Comparison of ENCODE assay signal across 9 cellular contexts in the genomic region with DNA sequence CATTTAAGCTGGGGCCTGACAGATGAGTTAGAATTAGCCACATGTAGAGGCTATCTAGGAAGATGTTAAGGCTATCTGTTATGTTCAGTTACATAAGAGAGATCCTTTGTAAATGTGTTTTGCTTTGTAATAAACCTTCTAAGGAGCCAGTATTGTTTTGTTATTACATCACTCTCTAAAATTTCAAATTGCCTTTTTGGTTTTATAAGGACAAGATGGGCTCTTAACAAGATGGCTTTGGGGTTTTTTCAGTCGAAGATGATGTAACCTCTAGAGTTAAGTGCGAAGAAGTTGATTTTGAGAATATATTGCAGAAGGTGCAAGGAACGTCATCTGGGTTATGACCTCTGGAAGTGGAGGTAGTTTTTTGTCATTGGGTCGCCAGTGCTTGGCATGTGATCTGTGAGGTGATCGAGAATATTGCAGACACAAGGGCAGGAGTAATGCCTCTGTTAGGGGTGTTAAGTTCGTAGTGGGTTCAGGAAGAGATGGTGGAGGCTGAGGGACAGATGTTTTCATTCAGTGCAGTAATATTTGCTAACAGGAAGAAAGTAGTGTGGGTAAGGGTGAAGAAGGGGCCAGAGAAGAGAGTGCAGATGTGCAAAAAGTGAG. TPM values are rescaled to one million over a fixed set of nuclear protein-coding genes. Genes with fewer than 3 reads are reported as not detected.
DNase-seq lines count a peak whose midpoint lies in the region; ATAC-seq and TF ChIP-seq lines count a peak whose summit lies in the region.
"Had no signal": no experiment of that assay in that cellular context is flagged by ENCODE, and none has a peak within 500 bp of the region (broad histone marks: within the 10 kb centered on the region; RNA-seq: fewer than 3 reads in every experiment).

No MANE protein-coding gene starts in this region.

- DNase-seq in GF-D8 (lab: John Stamatoyannopoulos, UW) (peak; percentile 69), H7 (no peak), body of pancreas (no peak)
- DNase-seq in effector memory CD8-positive, alpha-beta T cell, result peak; percentile 27 to 42 (median 34)
- DNase-seq: foreskin melanocyte, mammary epithelial cell had no signal

- H3K4me1 ChIP-seq in Loucy (ENCODE audit: insufficient read depth, low read length, poor library complexity, severe bottlenecking) (peaks cover 37% of the 10 kb centered on the region), parathyroid adenoma (peaks cover 37% of the 10 kb centered on the region), body of pancreas (peaks cover 84% of the 10 kb centered on the region)

- no peak for TF ChIP-seq POLR2A in body of pancreas (IDR thresholded peaks at IDR 0.05)

- no peaks in the 10 kb centered on the region for H3K27me3 Mint-ChIP-seq in effector memory CD8-positive, alpha-beta T cell

- H3K79me2 ChIP-seq in Loucy (ENCODE audit: insufficient read depth, low read length) (peaks cover 99% of the 10 kb centered on the region), parathyroid adenoma (peaks cover 67% of the 10 kb centered on the region)

- 63 to 68% methylated on average over 6 of the region's 6 CpGs for WGBS in body of pancreas, 2 donors

- no peak overlapping the region for H3K4me3 ChIP-seq in Loucy (ENCODE audit: low read length, poor library complexity, severe bottlenecking)
- H3K4me3 ChIP-seq in parathyroid adenoma (ENCODE audit: low read depth, low read length), result no peak overlapping the region
- no peak overlapping the region for H3K4me3 ChIP-seq in H7 (ENCODE audit: insufficient read depth, low read depth, low read length)
- H3K4me3 ChIP-seq in body of pancreas, result no peak overlapping the region

- H3K4me1 Mint-ChIP-seq in effector memory CD8-positive, alpha-beta T cell (ENCODE audit: low read depth in 2 of 2), result peaks cover 47 to 73% of the 10 kb centered on the region in 2 donors

- H3K27ac Mint-ChIP-seq in effector memory CD8-positive, alpha-beta T cell, result peak overlapping the region; percentile 72 to 92

- H3K27ac ChIP-seq in parathyroid adenoma, result no peak overlapping the region
- H3K27ac ChIP-seq in body of pancreas, result no peak overlapping the region

- peak overlapping the region; percentile 39 to 57 for H3K4me3 Mint-ChIP-seq in effector memory CD8-positive, alpha-beta T cell

- no peaks in the 10 kb centered on the region for H3F3A ChIP-seq in Loucy (ENCODE audit: low read depth)

- TF ChIP-seq CTCF in Loucy (conservative IDR thresholded peaks at IDR 0.05; ENCODE audit: low read length), result no peak
- TF ChIP-seq CTCF in parathyroid adenoma (IDR thresholded peaks at IDR 0.05), result no peak
- TF ChIP-seq CTCF in body of pancreas (IDR thresholded peaks at IDR 0.05), result no peak

- H3K9me3 Mint-ChIP-seq in effector memory CD8-positive, alpha-beta T cell, result no peaks in the 10 kb centered on the region

- H3K9me2 ChIP-seq in Loucy (replicated peaks; ENCODE audit: low read depth, low read length), result no peaks in the 10 kb centered on the region

- peak; percentile 88 for ATAC-seq in effector memory CD8-positive, alpha-beta T cell (replicated peaks)
- ATAC-seq in HG03280 (IDR thresholded peaks at IDR 0.05; ENCODE audit: unreplicated experiment), result no peak
- ATAC-seq in body of pancreas, result no peak

- H3K36me3 Mint-ChIP-seq in effector memory CD8-positive, alpha-beta T cell (ENCODE audit: insufficient read depth), result peaks cover 31% of the 10 kb centered on the region

- peak overlapping the region; percentile 35 for H3K4me2 ChIP-seq in Loucy (ENCODE audit: low read depth, low read length, poor library complexity, severe bottlenecking)
- peak overlapping the region; percentile 47 for H3K4me2 ChIP-seq in parathyroid adenoma (ENCODE audit: low read length)

- H3K9me3 ChIP-seq in Loucy (ENCODE audit: insufficient read depth, low read depth, low read length) (no peaks in the 10 kb centered on the region), parathyroid adenoma (ENCODE audit: control insufficient read depth, low read length) (no peaks in the 10 kb centered on the region), body of pancreas (no peaks in the 10 kb centered on the region)

- peaks cover 10% of the 10 kb centered on the region; the same call in 1 of the 2 replicates for H3K36me3 ChIP-seq in Loucy (ENCODE audit: insufficient read depth, low read length)
- no peaks in the 10 kb centered on the region for H3K36me3 ChIP-seq in parathyroid adenoma (ENCODE audit: control insufficient read depth, insufficient read depth, low read length)
- no peaks in the 10 kb centered on the region for H3K36me3 ChIP-seq in H7 (replicated peaks; ENCODE audit: control insufficient read depth, insufficient read depth, low read length)
- no peaks in the 10 kb centered on the region for H3K36me3 ChIP-seq in body of pancreas (replicated peaks in 1 of 2; ENCODE audit: insufficient read depth in 1 of 2, low read depth in 2 of 2)

- H4K20me1 ChIP-seq in Loucy (ENCODE audit: insufficient read depth, low read length, poor library complexity, severe bottlenecking), result peaks cover 99% of the 10 kb centered on the region

- H3K9ac ChIP-seq in Loucy (ENCODE audit: low read depth, low read length, poor library complexity, severe bottlenecking) (no peak overlapping the region), parathyroid adenoma (no peak overlapping the region)

- no peaks in the 10 kb centered on the region for H3K27me3 ChIP-seq in Loucy (ENCODE audit: insufficient read depth, low read length, poor library complexity, severe bottlenecking)
- no peaks in the 10 kb centered on the region for H3K27me3 ChIP-seq in parathyroid adenoma (ENCODE audit: control insufficient read depth, insufficient read depth, low read length)
- H3K27me3 ChIP-seq in H7 (ENCODE audit: control insufficient read depth, insufficient read depth, low read length), result no peaks in the 10 kb centered on the region
- H3K27me3 ChIP-seq in body of pancreas, result no peaks in the 10 kb centered on the region

- H2AFZ ChIP-seq in Loucy (ENCODE audit: low read length), result no peak overlapping the region
- no peak overlapping the region for H2AFZ ChIP-seq in parathyroid adenoma

- intact Hi-C loops in body of pancreas (cut with DNase I), result no loop called here

RNA-seq across cellular contexts. Expression of a gene that starts 12.7 kb away (rescaled TPM):
- 133 and 164 TPM in 2 replicates for total RNA-seq in H7 (2014; rRNA removed; shearing (Covaris generic))
- total RNA-seq in body of pancreas, result 10 to 100 TPM; 63.6 to 95.9 TPM

Comparison
In these comparisons a context has a peak if more than half of its experiments do, and no peak if none do; other contexts are left out.
1. DNase-seq: peak in GF-D8 (single experiment) and effector memory CD8-positive, alpha-beta T cell (3 of 3); none in H7 (single experiment) and body of pancreas (0 of 4).